8 cellular contexts compared by ENCODE assay signal in genomic region chr17:10735821-10736220, GRCh38. TPM values are rescaled to one million over a fixed set of nuclear protein-coding genes. Genes with fewer than 3 reads are reported as not detected.
"Had no signal": no experiment of that assay in that cellular context is flagged by ENCODE, and none has a peak within 500 bp of the region (broad histone marks: within the 10 kb centered on the region; RNA-seq: fewer than 3 reads in every experiment).

No MANE protein-coding gene starts in this region.

- ATAC-seq: HepG2 had no signal

- H3K27ac ChIP-seq: GM23248, HL-60 had no signal

- H3K4me3 ChIP-seq: GM23248 had no signal

- DNase-seq: GM23248, GOT3, H7, HCEC 1CT, KBM-7 had no signal

RNA-seq across cellular contexts. Expression of gene TMEM220, which starts 6.0 kb away (rescaled TPM):
- total RNA-seq: H4 had no signal
